In the genomic region with DNA sequence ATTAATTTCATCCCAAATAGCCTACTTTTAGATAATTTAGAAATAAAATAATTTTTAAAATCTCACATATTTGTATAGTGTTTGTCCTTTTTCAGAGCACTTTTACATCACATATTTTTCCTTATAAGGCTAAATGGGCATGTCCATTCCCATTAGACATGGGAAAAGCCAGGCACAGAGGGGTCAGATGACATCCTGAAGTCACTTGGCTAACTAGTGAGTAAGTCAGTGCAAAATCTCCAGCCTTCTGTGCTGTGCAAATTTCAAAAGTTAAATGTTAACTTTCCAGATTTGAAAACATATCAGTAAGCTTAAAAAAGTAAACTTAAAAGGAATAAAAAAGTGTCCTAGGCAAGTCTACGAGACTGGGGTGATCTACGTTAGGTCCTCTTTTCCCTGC, we compare ENCODE assay signal across 1 cellular context.
TF ChIP-seq lines count a peak whose summit lies in the region.

No MANE protein-coding gene starts in this region.

TF ChIP-seq in SK-N-SH treated with all-trans-retinoic acid at 6 μM for 48 hours, 23 proteins besides CTCF, POLR2A, EP300 and RAD21 (continued from another document):
- TF ChIP-seq TSHZ2 (CRISPR knock-in tag; IDR thresholded peaks at IDR 0.05) = no peak
- TF ChIP-seq PATZ1 (CRISPR knock-in tag; IDR thresholded peaks at IDR 0.05; ENCODE audit: borderline replicate concordance) = no peak
- TF ChIP-seq ZNF70 (CRISPR knock-in tag; IDR thresholded peaks at IDR 0.05) = no peak
